In the genomic region with DNA sequence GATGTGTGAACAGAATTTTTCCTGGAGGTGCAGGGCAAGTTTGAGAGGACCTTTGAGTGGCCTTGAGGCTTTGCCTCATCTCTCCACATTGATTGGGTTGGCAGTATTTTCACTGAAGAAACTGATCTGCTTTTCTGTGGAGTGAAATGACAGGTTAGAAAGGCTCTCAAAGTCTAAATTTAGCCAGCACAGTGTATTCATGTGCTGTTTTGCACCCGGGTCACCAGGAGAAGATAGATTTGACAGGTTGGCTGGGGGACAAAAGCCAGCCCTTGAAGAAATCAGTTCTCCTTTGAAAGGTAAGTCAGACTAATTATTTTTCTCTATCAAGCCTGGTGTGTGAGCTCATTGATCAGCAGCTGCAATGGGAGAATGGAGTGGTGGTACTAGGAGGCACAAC, we compare ENCODE assay signal across 17 cellular contexts.
DNase-seq lines count a peak whose midpoint lies in the region; ATAC-seq and TF ChIP-seq lines count a peak whose summit lies in the region.
"Had no signal": no experiment of that assay in that cellular context is flagged by ENCODE, and none has a peak within 500 bp of the region (broad histone marks: within the 10 kb centered on the region; RNA-seq: fewer than 3 reads in every experiment).

No MANE protein-coding gene starts in this region.

- no peak overlapping the region for H2BK120ac ChIP-seq in mesendoderm (ENCODE audit: low read depth, low read length)

- H3K4me2 ChIP-seq in mesendoderm (ENCODE audit: low read length) = no peak overlapping the region

- no peak for TF ChIP-seq CTCF in cardiac muscle cell (IDR thresholded peaks at IDR 0.05; ENCODE audit: low read depth, low read length)

- DNase-seq in Right ventricle myocardium inferior (ENCODE audit: missing footprints) (no peak), left cardiac atrium (no peak), cardiac muscle cell (ENCODE audit: low read depth in 1 of 2, low spot score in 1 of 2) (peak in 1 of 2 donors; percentile 85), mesendoderm (no peak), aorta (no peak), GF-D8 (lab: John Stamatoyannopoulos, UW) (no peak), cerebellum (ENCODE audit: low spot score) (no peak), GDM1 (lab: John Stamatoyannopoulos, UW) (no peak)
- DNase-seq: EL, GOT3, HCEC 1CT, KG1, NCI-H1092 treated with DMSO at 0.1 percent for 48 hours, NCI-H1436 treated with DMSO at 0.1 percent for 48 hours, NCI-H1930, Peyer's patch had no signal

- H3K4ac ChIP-seq in mesendoderm (ENCODE audit: low read depth, low read length) = no peak overlapping the region

- H3K9me3 ChIP-seq in cardiac muscle cell (ENCODE audit: low read depth) (no peaks in the 10 kb centered on the region), aorta (ENCODE audit: control insufficient read depth, low read length) (no peaks in the 10 kb centered on the region)
- H3K9me3 ChIP-seq: Peyer's patch, SJSA1 had no signal

- no peak overlapping the region for H3K23ac ChIP-seq in mesendoderm (ENCODE audit: low read length)

- H3K4me1 ChIP-seq in cardiac muscle cell (ENCODE audit: low read depth) (peaks cover 89% of the 10 kb centered on the region), mesendoderm (ENCODE audit: control insufficient read depth, low read depth, low read length) (peaks cover 13% of the 10 kb centered on the region), aorta (ENCODE audit: control insufficient read depth in 1 of 2, insufficient read depth in 2 of 2, low read length in 2 of 2) (peaks cover 4 to 14% of the 10 kb centered on the region in 2 donors)
- H3K4me1 ChIP-seq: SJSA1 had no signal

- H3K27me3 ChIP-seq in cardiac muscle cell = no peaks in the 10 kb centered on the region
- H3K27me3 ChIP-seq in mesendoderm (ENCODE audit: insufficient read depth, low read length, poor library complexity) = no peaks in the 10 kb centered on the region
- no peaks in the 10 kb centered on the region for H3K27me3 ChIP-seq in aorta (ENCODE audit: control insufficient read depth in 1 of 2, insufficient read depth in 2 of 2, low read length in 1 of 2)
- H3K27me3 ChIP-seq: Peyer's patch, SJSA1 had no signal

- H4K5ac ChIP-seq in mesendoderm (ENCODE audit: low read length) = no peak overlapping the region

- no CpG with 5 or more reads among the region's 1 CpG for WGBS in mesendoderm (ENCODE audit: extremely low coverage, insufficient coverage, low lambda C conversion rate)
- WGBS in aorta, 2 donors = 4 to 9% methylated on average over 1 of the region's 1 CpG

- intact Hi-C loops in Right ventricle myocardium inferior (cut with DNase I) (no loop called here), left cardiac atrium (cut with DNase I) (no loop called here), aorta (cut with DNase I) (no loop called here)

- H3K36me3 ChIP-seq in cardiac muscle cell = no peaks in the 10 kb centered on the region
- H3K36me3 ChIP-seq in mesendoderm (ENCODE audit: control insufficient read depth, insufficient read depth, low read length) = no peaks in the 10 kb centered on the region
- peaks cover 3 to 4% of the 10 kb centered on the region in 2 donors for H3K36me3 ChIP-seq in aorta (ENCODE audit: control insufficient read depth in 1 of 2, insufficient read depth in 2 of 2, low read length in 1 of 2)
- H3K36me3 ChIP-seq: Peyer's patch, SJSA1 had no signal

- H2BK5ac ChIP-seq in mesendoderm (ENCODE audit: low read length) = no peak overlapping the region

- H3K56ac ChIP-seq in mesendoderm (ENCODE audit: low read length) = no peak overlapping the region

- H3K18ac ChIP-seq in mesendoderm (ENCODE audit: low read length) = peak overlapping the region; percentile 20

- H3K27ac ChIP-seq in cardiac muscle cell (peak overlapping the region; percentile 93), mesendoderm (ENCODE audit: low read depth, low read length) (no peak overlapping the region), aorta (ENCODE audit: low read depth in 1 of 2, low read length in 2 of 2) (peak overlapping the region in 1 of 2 donors; percentile 19)
- H3K27ac ChIP-seq: Peyer's patch, SJSA1 had no signal

- ATAC-seq in Right ventricle myocardium inferior (peak; percentile 69), left cardiac atrium (no peak), aorta (ENCODE audit: low FRiP score) (peak; percentile 7)

- H3K9ac ChIP-seq in mesendoderm (ENCODE audit: low read length) = no peak overlapping the region

- H3K4me3 ChIP-seq in cardiac muscle cell (no peak overlapping the region), mesendoderm (ENCODE audit: low read length) (no peak overlapping the region), aorta (ENCODE audit: low read length in 2 of 2) (no peak overlapping the region)
- H3K4me3 ChIP-seq: Peyer's patch, SJSA1 had no signal

- H2AK5ac ChIP-seq in mesendoderm (ENCODE audit: low read length) = no peak overlapping the region

- no peak overlapping the region for H4K8ac ChIP-seq in mesendoderm (ENCODE audit: low read depth, low read length)

- no peaks in the 10 kb centered on the region for H3K79me2 ChIP-seq in mesendoderm (ENCODE audit: control insufficient read depth, insufficient read depth, low read length)

- no peaks in the 10 kb centered on the region for H3K79me1 ChIP-seq in mesendoderm (ENCODE audit: low read length)

- H2BK15ac ChIP-seq in mesendoderm (replicated peaks; ENCODE audit: low read depth) = no peak overlapping the region

Comparison
In these comparisons a context has a peak if more than half of its experiments do, and no peak if none do; other contexts are left out.
1. ATAC-seq: peak in Right ventricle myocardium inferior (single experiment) and aorta (single experiment); none in left cardiac atrium (0 of 2).